In the genomic region with DNA sequence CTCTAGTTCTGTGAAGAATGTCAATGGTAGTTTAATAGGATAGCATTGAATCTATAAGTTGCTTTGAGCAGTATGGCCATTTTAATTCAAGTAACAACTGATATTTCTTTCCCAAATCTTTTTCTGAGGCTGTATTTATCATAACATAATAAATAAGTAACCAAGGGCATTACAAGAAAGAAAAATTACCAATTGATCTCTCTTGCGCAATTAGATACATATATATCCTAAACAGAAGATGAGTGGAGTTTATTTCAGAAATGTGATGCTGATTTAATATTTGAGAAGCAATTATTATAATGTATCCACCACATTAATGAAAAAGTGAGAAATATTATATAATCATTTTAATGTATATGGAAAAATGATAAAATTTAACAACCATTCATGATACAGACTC, we compare ENCODE assay signal across 26 cellular contexts.
"Had no signal": no experiment of that assay in that cellular context is flagged by ENCODE, and none has a peak within 500 bp of the region (broad histone marks: within the 10 kb centered on the region; RNA-seq: fewer than 3 reads in every experiment).

No MANE protein-coding gene starts in this region.

- H3K36me3 ChIP-seq: colonic mucosa, esophagus muscularis mucosa, esophagus squamous epithelium, gastrocnemius medialis, gastroesophageal sphincter, heart left ventricle, heart right ventricle had no signal

- H3K9me3 ChIP-seq: colonic mucosa, gastrocnemius medialis had no signal

- FAIRE-seq: endometrium, endothelial cell of umbilical vein had no signal

- ATAC-seq: effector memory CD8-positive, alpha-beta T cell; esophagus mucosa; foreskin keratinocyte; gastrocnemius medialis; gastroesophageal sphincter; heart left ventricle; heart right ventricle had no signal

- H3K27me3 ChIP-seq: colonic mucosa, dorsolateral prefrontal cortex, esophagus muscularis mucosa, esophagus squamous epithelium, foreskin keratinocyte, gastrocnemius medialis, gastroesophageal sphincter, heart left ventricle, heart right ventricle had no signal

- H3K27ac ChIP-seq: colonic mucosa, coronary artery, dorsolateral prefrontal cortex, epithelial cell of prostate, esophagus muscularis mucosa, esophagus squamous epithelium, foreskin keratinocyte, gastrocnemius medialis, gastroesophageal sphincter, heart left ventricle, heart right ventricle had no signal

- H3K4me1 ChIP-seq: colonic mucosa, esophagus muscularis mucosa, esophagus squamous epithelium, foreskin keratinocyte, gastrocnemius medialis, gastroesophageal sphincter, heart left ventricle, heart right ventricle had no signal

- DNase-seq: colonic mucosa; cortex of kidney; dermis blood vessel endothelial cell; dorsolateral prefrontal cortex; effector CD4-positive, alpha-beta T cell; effector CD8-positive, alpha-beta T cell; effector memory CD4-positive, alpha-beta T cell; effector memory CD8-positive, alpha-beta T cell; endodermal cell; erythroblast; esophagus squamous epithelium; foreskin fibroblast; foreskin keratinocyte; foreskin melanocyte; gastrocnemius medialis; glutamatergic neuron; head of caudate nucleus; heart left ventricle; heart right ventricle had no signal

- H3K4me3 ChIP-seq: colonic mucosa, coronary artery, dorsolateral prefrontal cortex, esophagus muscularis mucosa, esophagus squamous epithelium, gastrocnemius medialis, gastroesophageal sphincter, heart left ventricle, heart right ventricle had no signal
